In genomic region chr15:96412919-96413231, GRCh38 we compare ENCODE assay signal across 27 cellular contexts.
"Had no signal": no experiment of that assay in that cellular context is flagged by ENCODE, and none has a peak within 500 bp of the region (broad histone marks: within the 10 kb centered on the region; RNA-seq: fewer than 3 reads in every experiment).

No MANE protein-coding gene starts in this region.

- ATAC-seq: left ventricle myocardium superior; lower lobe of right lung; naive thymus-derived CD8-positive, alpha-beta T cell; sciatic nerve; stimulated activated naive CD8-positive, alpha-beta T cell treated with anti-CD3 and anti-CD28 coated beads, Interleukin-15, amount 100 ng/mL, for 72 hours had no signal

- H3K4me3 ChIP-seq: dorsolateral prefrontal cortex, esophagus muscularis mucosa, lower lobe of right lung, prostate gland, right atrium auricular region, smooth muscle cell, suprapubic skin, vagina had no signal

- DNase-seq: dorsolateral prefrontal cortex; effector CD4-positive, alpha-beta T cell; endodermal cell; hypothalamus; immature natural killer cell; islet precursor cell; kidney glomerular epithelial cell; left ventricle myocardium superior; lower lobe of right lung; naive thymus-derived CD8-positive, alpha-beta T cell; nephron progenitor cell; nucleus accumbens; stimulated activated CD4-positive, alpha-beta T cell treated with anti-CD3 and anti-CD28 coated beads, Interleukin-12 subunit alpha, Interleukin-12 subunit beta, amount 100 ng/mL, for 4 hours; stimulated activated CD4-positive, alpha-beta T cell treated with anti-CD3 and anti-CD28 coated beads, Interleukin-1b, Interleukin-23, amount 100 ng/mL, for 48 hours; stimulated activated CD4-positive, alpha-beta T cell treated with anti-CD3 and anti-CD28 coated beads, Interleukin-4, amount 100 ng/mL, for 1 hour; stimulated activated CD8-positive, alpha-beta memory T cell treated with anti-CD3 and anti-CD28 coated beads, Interleukin-4, amount 100 ng/mL, for 48 hours; stimulated activated naive CD4-positive, alpha-beta T cell; stimulated activated naive CD8-positive, alpha-beta T cell treated with anti-CD3 and anti-CD28 coated beads, Interleukin-15, amount 100 ng/mL, for 72 hours; trophoblast cell had no signal

- H3K9me3 ChIP-seq: esophagus muscularis mucosa, lower lobe of right lung, prostate gland, right atrium auricular region, suprapubic skin, vagina had no signal

- H3K4me2 ChIP-seq: smooth muscle cell had no signal

- H3K27ac ChIP-seq: dorsolateral prefrontal cortex, esophagus muscularis mucosa, lower lobe of right lung, prostate gland, right atrium auricular region, suprapubic skin, vagina had no signal

- FAIRE-seq: frontal cortex had no signal

- H3K36me3 ChIP-seq: esophagus muscularis mucosa, lower lobe of right lung, prostate gland, right atrium auricular region, suprapubic skin, vagina had no signal
